ENCODE assay signal across 20 cellular contexts in genomic region chr1:222912730-222913129, GRCh38.
DNase-seq lines count a peak whose midpoint lies in the region; ATAC-seq, FAIRE-seq and TF ChIP-seq lines count a peak whose summit lies in the region.
"Had no signal": no experiment of that assay in that cellular context is flagged by ENCODE, and none has a peak within 500 bp of the region (broad histone marks: within the 10 kb centered on the region; RNA-seq: fewer than 3 reads in every experiment).

No MANE protein-coding gene starts in this region.

- no peak overlapping the region for H2AK9ac ChIP-seq in IMR-90 (replicated peaks; ENCODE audit: low read depth, low read length, poor library complexity)

- POLR2A ChIA-PET in IMR-90 (lab: Charles Lee; ENCODE audit: unreplicated experiment): no interaction called here

- DNase-seq in IMR-90: peak; percentile 65
- DNase-seq in astrocyte of the hippocampus (ENCODE audit: low read depth, low spot score): peak; percentile 31
- DNase-seq in fibroblast of the aortic adventitia (ENCODE audit: low read depth): peak; percentile 69
- no peak for DNase-seq in osteoblast (ENCODE audit: insufficient read length, low spot score, missing footprints)
- DNase-seq in D721Med (ENCODE audit: insufficient read length, low spot score): no peak
- no peak for DNase-seq in esophagus squamous epithelium (lab: John Stamatoyannopoulos, UW)
- no peak for DNase-seq in SK-N-DZ (ENCODE audit: low spot score)
- DNase-seq: BE2C; CD4-positive, alpha-beta memory T cell; DND-41; H9; MV-4-11; NCI-H1417 treated with DMSO at 0.1 percent for 48 hours; NCI-H2081; NCI-H526 treated with DMSO at 0.1 percent for 48 hours; NK-92 treated with Interleukin-12 subunit alpha and Interleukin-12 subunit beta, amount 100 ng/mL, for 24 hours; OCI-M1; SJCRH30 had no signal

- TF ChIP-seq RAD21 in IMR-90 (IDR thresholded peaks at IDR 0.05; ENCODE audit: low read length): no peak

- TF ChIP-seq CTCF in IMR-90 (conservative IDR thresholded peaks at IDR 0.05; ENCODE audit: low read depth, low read length) (no peak), fibroblast of the aortic adventitia (IDR thresholded peaks at IDR 0.05; ENCODE audit: insufficient read depth, low read length) (no peak), osteoblast (IDR thresholded peaks at IDR 0.05; ENCODE audit: extremely low read depth, low read depth, low read length) (no peak), D721Med (IDR thresholded peaks at IDR 0.05; ENCODE audit: insufficient read depth, missing control alignments) (no peak), esophagus squamous epithelium (IDR thresholded peaks at IDR 0.05) (no peak)

- H3K4me3 ChIP-seq in IMR-90 (ENCODE audit: insufficient read depth, low read depth, low read length) (no peak overlapping the region), fibroblast of the aortic adventitia (ENCODE audit: low read depth, low read length) (no peak overlapping the region), osteoblast (ENCODE audit: insufficient read depth, low read length) (no peak overlapping the region), esophagus squamous epithelium (no peak overlapping the region)
- H3K4me3 ChIP-seq: SJCRH30 had no signal

- H3K27ac ChIP-seq in IMR-90 (ENCODE audit: insufficient read depth, low read length): no peak overlapping the region
- H3K27ac ChIP-seq in osteoblast (ENCODE audit: low read depth, low read length): peak overlapping the region; percentile 69
- H3K27ac ChIP-seq in esophagus squamous epithelium: no peak overlapping the region
- H3K27ac ChIP-seq: RWPE1, SJCRH30 had no signal

- H3K9me3 ChIP-seq in IMR-90 (ENCODE audit: control insufficient read depth, insufficient read depth, low read length) (peaks cover 6% of the 10 kb centered on the region), osteoblast (ENCODE audit: low read depth, low read length) (peaks cover 6% of the 10 kb centered on the region), esophagus squamous epithelium (peaks cover 0 to 9% (median 4%) of the 10 kb centered on the region in 3 donors)
- H3K9me3 ChIP-seq: BE2C had no signal

- H3K79me2 ChIP-seq in osteoblast (ENCODE audit: insufficient read depth, low read length): no peaks in the 10 kb centered on the region

- no peak for FAIRE-seq in D721Med (lab: Jason Lieb, UNC)

- no peak overlapping the region for H3K4ac ChIP-seq in IMR-90 (ENCODE audit: low read depth, low read length)

- H2BK20ac ChIP-seq in IMR-90 (ENCODE audit: low read depth, low read length): no peak overlapping the region

- no peaks in the 10 kb centered on the region; the same call in 1 of the 2 replicates for H3K9me1 ChIP-seq in IMR-90 (ENCODE audit: insufficient read depth, low read length)

- no peak overlapping the region for H3K14ac ChIP-seq in IMR-90 (replicated peaks; ENCODE audit: low read depth, low read length)

- CTCF ChIA-PET in IMR-90 (lab: Yijun Ruan, JAX): no interaction called here

- TF ChIP-seq POLR2A in IMR-90 (IDR thresholded peaks at IDR 0.05; ENCODE audit: low read depth, low read length): no peak
- TF ChIP-seq POLR2A in esophagus squamous epithelium (IDR thresholded peaks at IDR 0.05): no peak

- H3K4me2 ChIP-seq in IMR-90 (ENCODE audit: low read depth, low read length) (no peak overlapping the region), osteoblast (ENCODE audit: insufficient read depth, low read length) (no peak overlapping the region)

- H4K8ac ChIP-seq in IMR-90 (ENCODE audit: low read depth in 2 of 2, low read length in 2 of 2): no peak overlapping the region

- H4K5ac ChIP-seq in IMR-90 (ENCODE audit: low read depth, low read length): no peak overlapping the region

- H2BK120ac ChIP-seq in IMR-90 (ENCODE audit: low read depth, low read length): no peak overlapping the region

- H3K36me3 ChIP-seq in IMR-90 (ENCODE audit: control insufficient read depth, insufficient read depth, low read length) (no peaks in the 10 kb centered on the region), osteoblast (ENCODE audit: insufficient read depth, low read length) (no peaks in the 10 kb centered on the region), esophagus squamous epithelium (no peaks in the 10 kb centered on the region)
- H3K36me3 ChIP-seq: BE2C, SJCRH30 had no signal

- no peaks in the 10 kb centered on the region for H4K20me1 ChIP-seq in IMR-90 (ENCODE audit: insufficient read depth, low read length)
- no peaks in the 10 kb centered on the region for H4K20me1 ChIP-seq in osteoblast (ENCODE audit: insufficient read depth, low read length)

- dilution Hi-C loops in IMR-90 (cut with HindIII; ENCODE audit: low sequenced_read_pairs, unreplicated experiment): no loop called here

- no peak overlapping the region for H3K56ac ChIP-seq in IMR-90 (ENCODE audit: extremely low read depth, insufficient read depth, low read length)

- no peak overlapping the region for H3K18ac ChIP-seq in IMR-90 (ENCODE audit: low read depth, low read length)

- no peak overlapping the region for H2AK5ac ChIP-seq in IMR-90 (ENCODE audit: low read depth, low read length)

- H2AFZ ChIP-seq in IMR-90 (replicated peaks; ENCODE audit: low read length, poor library complexity) (no peak overlapping the region), osteoblast (ENCODE audit: low read length) (no peak overlapping the region)

- intact Hi-C loops in IMR-90 (cut with micrococcal nuclease): loop anchor here (10.0 kb wide), 1 partner anchor 162 kb away; no protein-coding TSS in a partner anchor
- intact Hi-C loops in esophagus squamous epithelium (cut with DNase I): no loop called here

- peaks cover 6% of the 10 kb centered on the region for H3K4me1 ChIP-seq in IMR-90 (ENCODE audit: control insufficient read depth, insufficient read depth, low read length)
- H3K4me1 ChIP-seq in osteoblast (ENCODE audit: insufficient read depth, low read length): peaks cover 53% of the 10 kb centered on the region
- H3K4me1 ChIP-seq in esophagus squamous epithelium: peaks cover 0 to 15% (median 0%) of the 10 kb centered on the region in 3 donors
- H3K4me1 ChIP-seq: BE2C, SJCRH30 had no signal

- H3K23ac ChIP-seq in IMR-90 (ENCODE audit: low read depth, low read length): no peak overlapping the region

- in situ Hi-C loops in IMR-90 (cut with MboI; ENCODE audit: low sequenced_read_pairs): no loop called here

- no peak overlapping the region for H2BK15ac ChIP-seq in IMR-90 (ENCODE audit: low read depth, low read length)

- BruUV-seq in IMR-90 (replicated peaks; lab: Mats Ljungman, UMichigan): no TSS peak

- H3K79me1 ChIP-seq in IMR-90 (ENCODE audit: low read depth in 1 of 2, low read length in 2 of 2): no peaks in the 10 kb centered on the region

- ATAC-seq in IMR-90 (ENCODE audit: low read depth) (no peak), GM21423 (IDR thresholded peaks at IDR 0.05; ENCODE audit: unreplicated experiment) (no peak)

- H3K9ac ChIP-seq in IMR-90 (ENCODE audit: low read depth, low read length): no peak overlapping the region

- no peak overlapping the region for H2BK5ac ChIP-seq in IMR-90 (ENCODE audit: low read depth, low read length, poor library complexity, severe bottlenecking)

- H4K91ac ChIP-seq in IMR-90 (ENCODE audit: insufficient read depth, low read depth, low read length): no peak overlapping the region

- H3K27me3 ChIP-seq in IMR-90 (ENCODE audit: control insufficient read depth, insufficient read depth, low read length): no peaks in the 10 kb centered on the region
- H3K27me3 ChIP-seq in osteoblast (ENCODE audit: insufficient read depth, low read length): no peaks in the 10 kb centered on the region
- no peaks in the 10 kb centered on the region for H3K27me3 ChIP-seq in esophagus squamous epithelium
- H3K27me3 ChIP-seq: BE2C, SJCRH30 had no signal

TF ChIP-seq in IMR-90, 13 proteins besides CTCF, POLR2A, EP300 and RAD21:
- TF ChIP-seq NFE2L2 (IDR thresholded peaks at IDR 0.05; ENCODE audit: low read depth, low read length) (no peak), MAZ (IDR thresholded peaks at IDR 0.05; ENCODE audit: borderline replicate concordance, low read depth, low read length) (no peak), BHLHE40 (IDR thresholded peaks at IDR 0.05; ENCODE audit: low read depth, low read length) (no peak), ELK1 (IDR thresholded peaks at IDR 0.05; ENCODE audit: borderline replicate concordance, low read depth, low read length) (no peak), MAFK (IDR thresholded peaks at IDR 0.05; ENCODE audit: low read depth, low read length) (no peak), CEBPB (IDR thresholded peaks at IDR 0.05; ENCODE audit: low read depth, low read length) (no peak), MXI1 (IDR thresholded peaks at IDR 0.05; ENCODE audit: borderline replicate concordance, low read depth, low read length) (no peak), CHD1 (IDR thresholded peaks at IDR 0.05; ENCODE audit: low read depth, low read length) (no peak)
TF ChIP-seq in IMR-90: peak in this region for 0.

Comparison
In these comparisons a context has a peak if more than half of its experiments do, and no peak if none do; other contexts are left out.
1. DNase-seq: peak in IMR-90 (single experiment), astrocyte of the hippocampus (single experiment) and fibroblast of the aortic adventitia (single experiment); none in osteoblast (single experiment), D721Med (single experiment), esophagus squamous epithelium (single experiment) and SK-N-DZ (single experiment).